In genomic region chrX:8484360-8484759, GRCh38 we compare ENCODE assay signal across 17 cellular contexts. TPM values are rescaled to one million over a fixed set of nuclear protein-coding genes. Genes with fewer than 3 reads are reported as not detected.
A peak's percentile ranks its signal among the peaks of the same experiment; 100 is the strongest.
DNase-seq lines count a peak whose midpoint lies in the region; ATAC-seq and TF ChIP-seq lines count a peak whose summit lies in the region.
"Had no signal": no experiment of that assay in that cellular context is flagged by ENCODE, and none has a peak within 500 bp of the region (broad histone marks: within the 10 kb centered on the region; RNA-seq: fewer than 3 reads in every experiment).

No MANE protein-coding gene starts in this region.

- H3K27me3 Mint-ChIP-seq in WTC11 (ENCODE audit: low read depth), result no peaks in the 10 kb centered on the region
- H3K27me3 Mint-ChIP-seq: T-helper 17 cell had no signal

- no peaks in the 10 kb centered on the region for H3K9me3 Mint-ChIP-seq in WTC11

- CTCF ChIA-PET in WTC11 (lab: Charles Lee), result no interaction called here

- no peak overlapping the region for H3K4me3 Mint-ChIP-seq in WTC11
- H3K4me3 Mint-ChIP-seq: T-helper 17 cell had no signal

- POLR2A ChIA-PET in WTC11 (lab: Charles Lee), result no interaction called here

- no peaks in the 10 kb centered on the region for H3K4me1 Mint-ChIP-seq in WTC11
- H3K4me1 Mint-ChIP-seq: T-helper 17 cell had no signal

- H3K27ac Mint-ChIP-seq in WTC11, result no peak overlapping the region
- H3K27ac Mint-ChIP-seq: T-helper 17 cell had no signal

- TF ChIP-seq CTCF in WTC11 (IDR thresholded peaks at IDR 0.05), result no peak

- DNase-seq in SHP77 treated with DMSO at 0.1 percent for 48 hours (lab: John Stamatoyannopoulos, UW) (peak; percentile 4), SHP77 (lab: John Stamatoyannopoulos, UW) (no peak), NCI-H187 treated with DMSO at 0.1 percent for 48 hours (lab: John Stamatoyannopoulos, UW) (peak; percentile 62), NCI-H510A treated with DMSO at 0.1 percent for 48 hours (lab: John Stamatoyannopoulos, UW) (peak; percentile 40), WTC11 (ENCODE audit: low spot score) (no peak)
- DNase-seq in NK-92 treated with Interleukin-12 subunit alpha and Interleukin-12 subunit beta, amount 100 ng/mL, for 24 hours (lab: John Stamatoyannopoulos, UW), result no peak
- DNase-seq: DMS 273 treated with DMSO at 0.1 percent for 48 hours, GM23248, NCI-H146, NCI-H2227 treated with DMSO at 0.1 percent for 48 hours, NCI-H526, RPMI8226, SJCRH30, T-helper 17 cell had no signal

- no peaks in the 10 kb centered on the region for H3K36me3 Mint-ChIP-seq in WTC11

- ATAC-seq in WTC11, result no peak
- no peak for ATAC-seq in HG03521 (IDR thresholded peaks at IDR 0.05; ENCODE audit: unreplicated experiment)
- no peak for ATAC-seq in GM19351 (IDR thresholded peaks at IDR 0.05; ENCODE audit: unreplicated experiment)
- ATAC-seq: T-helper 17 cell had no signal

TF ChIP-seq in WTC11, 78 proteins besides CTCF, POLR2A, EP300 and RAD21:
- TF ChIP-seq ZNF232 (CRISPR knock-in tag; IDR thresholded peaks at IDR 0.05) (no peak), NFYB (CRISPR knock-in tag; conservative IDR thresholded peaks at IDR 0.05; ENCODE audit: low read depth) (no peak), ESRRA (CRISPR knock-in tag; IDR thresholded peaks at IDR 0.05; ENCODE audit: borderline replicate concordance) (no peak), OVOL2 (CRISPR knock-in tag; IDR thresholded peaks at IDR 0.05; ENCODE audit: borderline replicate concordance) (no peak), JAZF1 (CRISPR knock-in tag; IDR thresholded peaks at IDR 0.05) (no peak), CDX4 (CRISPR knock-in tag; IDR thresholded peaks at IDR 0.05; ENCODE audit: borderline replicate concordance) (no peak), PRRX2 (CRISPR knock-in tag; IDR thresholded peaks at IDR 0.05) (no peak), NFATC4 (CRISPR knock-in tag; IDR thresholded peaks at IDR 0.05) (no peak), ATF1 (CRISPR knock-in tag; IDR thresholded peaks at IDR 0.05) (no peak), STAT6 (CRISPR knock-in tag; conservative IDR thresholded peaks at IDR 0.05; ENCODE audit: low read depth) (no peak), MYBL2 (CRISPR knock-in tag; IDR thresholded peaks at IDR 0.05) (no peak), ZBTB43 (CRISPR knock-in tag; IDR thresholded peaks at IDR 0.05) (no peak), ARID4B (CRISPR knock-in tag; IDR thresholded peaks at IDR 0.05; ENCODE audit: borderline replicate concordance) (no peak), AR (CRISPR knock-in tag; IDR thresholded peaks at IDR 0.05) (no peak), JUN (CRISPR knock-in tag; IDR thresholded peaks at IDR 0.05) (no peak)

RNA-seq across cellular contexts. Expression of gene VCX3B, which starts 19.7 kb away (rescaled TPM):
- not detected in 3 replicates for total RNA-seq in WTC11 (2021)
- total RNA-seq: GM23248, LHCN-M2, SJCRH30, T-helper 17 cell had no signal

Comparison
In these comparisons a context has a peak if more than half of its experiments do, and no peak if none do; other contexts are left out.
1. DNase-seq: peak in SHP77 treated with DMSO at 0.1 percent for 48 hours (single experiment), NCI-H187 treated with DMSO at 0.1 percent for 48 hours (single experiment) and NCI-H510A treated with DMSO at 0.1 percent for 48 hours (single experiment); none in SHP77 (0 of 2), WTC11 (single experiment) and NK-92 treated with Interleukin-12 subunit alpha and Interleukin-12 subunit beta, amount 100 ng/mL, for 24 hours (single experiment).